8 cellular contexts compared by ENCODE assay signal in the genomic region with DNA sequence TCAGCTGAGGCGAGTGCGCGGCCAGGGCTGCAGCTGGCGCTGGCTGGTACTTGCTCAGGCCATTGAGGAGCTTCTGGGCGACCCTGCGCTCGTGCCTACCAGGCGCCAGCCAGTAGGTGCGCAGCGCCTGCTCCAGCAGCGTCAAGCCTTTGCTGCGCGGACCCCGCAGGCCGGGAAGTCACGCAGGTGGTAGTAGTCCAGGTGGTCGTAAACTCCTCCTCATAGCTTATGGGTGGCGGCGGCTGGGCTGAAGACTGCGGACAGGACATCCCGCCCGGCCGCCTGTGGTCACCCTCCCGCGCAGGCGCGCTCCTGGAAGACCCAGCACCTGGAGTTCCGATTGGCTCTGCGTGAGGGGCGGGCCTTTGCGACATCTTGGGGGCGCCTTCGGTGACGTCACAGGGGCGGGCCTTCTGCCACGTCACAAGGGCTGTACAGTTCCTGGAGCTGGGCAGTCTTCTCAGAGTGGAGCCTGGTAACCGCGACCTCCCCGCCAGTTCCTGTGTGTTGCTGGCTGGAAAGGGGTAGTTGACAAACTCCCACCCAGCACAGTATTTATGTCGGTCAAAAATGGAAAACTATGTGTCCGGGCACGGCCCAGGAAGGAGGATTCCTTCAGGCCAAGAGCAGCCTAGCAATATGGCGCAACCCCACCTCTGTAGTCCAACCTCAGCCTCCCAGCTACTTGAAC.
A peak's percentile ranks its signal among the peaks of the same experiment; 100 is the strongest.
DNase-seq lines count a peak whose midpoint lies in the region; ATAC-seq and TF ChIP-seq lines count a peak whose summit lies in the region.
"Not testable (repeated sequence)": the region's sequence is repeated elsewhere in the genome, so short reads cannot be mapped to it uniquely, and the experiment has no call there.

No MANE protein-coding gene starts in this region.

- DNase-seq in GM10248 (ENCODE audit: extremely low spot score), result peak; percentile 84
- peak; percentile 91 for DNase-seq in HFFc6
- peak; percentile 97 for DNase-seq in NAMALWA (ENCODE audit: low spot score)
- DNase-seq in SK-MEL-5 (ENCODE audit: low read depth, low spot score), result peak; percentile 95
- DNase-seq in activated naive CD4-positive, alpha-beta T cell treated with anti-CD3 and anti-CD28 coated beads, Interleukin-2, amount 10 ng/mL, durations not matched to agents 7 days and 5 days, result peak; percentile 97
- DNase-seq in occipital lobe (lab: John Stamatoyannopoulos, UW), result peak; percentile 91
- DNase-seq in suprapubic skin (ENCODE audit: low spot score in 2 of 2), result peak; percentile 98

- not testable (repeated sequence) for H3K9me3 ChIP-seq in gastroesophageal sphincter, suprapubic skin

- not testable (repeated sequence) for H3K9me3 Mint-ChIP-seq in HFFc6; activated naive CD4-positive, alpha-beta T cell treated with anti-CD3 and anti-CD28 coated beads, Interleukin-2, amount 10 ng/mL, durations not matched to agents 7 days and 5 days

- H3K4me1 ChIP-seq in gastroesophageal sphincter (peaks cover 0 to 16% (median 3%) of the 10 kb centered on the region in 3 donors), suprapubic skin (peaks cover 14% of the 10 kb centered on the region)

- WGBS in gastroesophageal sphincter (ENCODE audit: low coverage in 1 of 2), 2 donors, result 40 to 60% methylated on average over 1 to 3 of the region's 43 CpGs
- WGBS in suprapubic skin, result 5% methylated on average over 15 of the region's 43 CpGs

- peak overlapping the region; percentile 91 for H3K4me3 Mint-ChIP-seq in HFFc6
- peak overlapping the region; percentile 86 for H3K4me3 Mint-ChIP-seq in activated naive CD4-positive, alpha-beta T cell treated with anti-CD3 and anti-CD28 coated beads, Interleukin-2, amount 10 ng/mL, durations not matched to agents 7 days and 5 days

- in situ Hi-C loops in SK-MEL-5 (cut with HindIII; ENCODE audit: low pct_unique_long_range_greater_than_20kb, low sequenced_read_pairs), result not testable (repeated sequence)

- not testable (repeated sequence) for H3K4me1 Mint-ChIP-seq in HFFc6 (ENCODE audit: low read depth)
- H3K4me1 Mint-ChIP-seq in activated naive CD4-positive, alpha-beta T cell treated with anti-CD3 and anti-CD28 coated beads, Interleukin-2, amount 10 ng/mL, durations not matched to agents 7 days and 5 days, result peaks cover 15% of the 10 kb centered on the region

- H3K36me3 ChIP-seq in gastroesophageal sphincter, suprapubic skin: not testable (repeated sequence)

- CTCF ChIA-PET in GM10248 (lab: Yijun Ruan, JAX), result interaction anchor here (0.8 kb wide), 1 partner anchor 260 kb away, joined by 3 read pairs; no protein-coding TSS in a partner anchor
- CTCF ChIA-PET in activated naive CD4-positive, alpha-beta T cell treated with anti-CD3 and anti-CD28 coated beads, Interleukin-2, amount 10 ng/mL, durations not matched to agents 7 days and 5 days (lab: Charles Lee), result interaction anchor here (0.6 kb wide), 1 partner anchor 29 kb away, joined by 3 read pairs; no protein-coding TSS in a partner anchor

- peak overlapping the region; percentile 91 for H3K27ac Mint-ChIP-seq in HFFc6
- H3K27ac Mint-ChIP-seq in activated naive CD4-positive, alpha-beta T cell treated with anti-CD3 and anti-CD28 coated beads, Interleukin-2, amount 10 ng/mL, durations not matched to agents 7 days and 5 days, result peak overlapping the region; percentile 91

- H3K27me3 ChIP-seq in gastroesophageal sphincter, suprapubic skin: not testable (repeated sequence)

- not testable (repeated sequence) for TF ChIP-seq CTCF in GM10248 (IDR thresholded peaks at IDR 0.05; ENCODE audit: control extremely low read depth, extremely low read depth, low read depth, missing control alignments); suprapubic skin (IDR thresholded peaks at IDR 0.05)
- TF ChIP-seq CTCF in HFFc6 (IDR thresholded peaks at IDR 0.05), result peak; percentile 16; the same call in 1 of the 2 replicates
- peak in 1 of 4 experiments; percentile 49 for TF ChIP-seq CTCF in gastroesophageal sphincter (IDR thresholded peaks at IDR 0.05)

- not testable (repeated sequence) for H3K36me3 Mint-ChIP-seq in HFFc6 (ENCODE audit: low read depth); activated naive CD4-positive, alpha-beta T cell treated with anti-CD3 and anti-CD28 coated beads, Interleukin-2, amount 10 ng/mL, durations not matched to agents 7 days and 5 days

- H3K27me3 Mint-ChIP-seq in HFFc6 (ENCODE audit: insufficient read depth); activated naive CD4-positive, alpha-beta T cell treated with anti-CD3 and anti-CD28 coated beads, Interleukin-2, amount 10 ng/mL, durations not matched to agents 7 days and 5 days: not testable (repeated sequence)

- H3K4me3 ChIP-seq in gastroesophageal sphincter (peak overlapping the region; percentile 64 to 74), suprapubic skin (peak overlapping the region; percentile 82)

- TF ChIP-seq POLR2A in gastroesophageal sphincter (IDR thresholded peaks at IDR 0.05), result peak; percentile 70 to 85
- TF ChIP-seq POLR2A in suprapubic skin (IDR thresholded peaks at IDR 0.05), result not testable (repeated sequence)

- not testable (repeated sequence) for TF ChIP-seq EP300 in gastroesophageal sphincter (IDR thresholded peaks at IDR 0.05); suprapubic skin (IDR thresholded peaks at IDR 0.05)

- POLR2A ChIA-PET in GM10248 (lab: Yijun Ruan, JAX), result interaction anchor here (0.6 kb wide), 1 partner anchor 41 kb away, joined by 3 read pairs; no protein-coding TSS in a partner anchor

- H3K27ac ChIP-seq in gastroesophageal sphincter (peak overlapping the region; percentile 81 to 94 (median 84)), suprapubic skin (peak overlapping the region; percentile 89)

- peak; percentile 98 for ATAC-seq in gastroesophageal sphincter

Comparison
In these comparisons a context has a peak if more than half of its experiments do, and no peak if none do; other contexts are left out.
1. Peak in every context shown above with its lines: DNase-seq, ATAC-seq, H3K4me3 ChIP-seq and H3K27ac ChIP-seq.